Comparison of ENCODE assay signal across 1 cellular context in the genomic region with DNA sequence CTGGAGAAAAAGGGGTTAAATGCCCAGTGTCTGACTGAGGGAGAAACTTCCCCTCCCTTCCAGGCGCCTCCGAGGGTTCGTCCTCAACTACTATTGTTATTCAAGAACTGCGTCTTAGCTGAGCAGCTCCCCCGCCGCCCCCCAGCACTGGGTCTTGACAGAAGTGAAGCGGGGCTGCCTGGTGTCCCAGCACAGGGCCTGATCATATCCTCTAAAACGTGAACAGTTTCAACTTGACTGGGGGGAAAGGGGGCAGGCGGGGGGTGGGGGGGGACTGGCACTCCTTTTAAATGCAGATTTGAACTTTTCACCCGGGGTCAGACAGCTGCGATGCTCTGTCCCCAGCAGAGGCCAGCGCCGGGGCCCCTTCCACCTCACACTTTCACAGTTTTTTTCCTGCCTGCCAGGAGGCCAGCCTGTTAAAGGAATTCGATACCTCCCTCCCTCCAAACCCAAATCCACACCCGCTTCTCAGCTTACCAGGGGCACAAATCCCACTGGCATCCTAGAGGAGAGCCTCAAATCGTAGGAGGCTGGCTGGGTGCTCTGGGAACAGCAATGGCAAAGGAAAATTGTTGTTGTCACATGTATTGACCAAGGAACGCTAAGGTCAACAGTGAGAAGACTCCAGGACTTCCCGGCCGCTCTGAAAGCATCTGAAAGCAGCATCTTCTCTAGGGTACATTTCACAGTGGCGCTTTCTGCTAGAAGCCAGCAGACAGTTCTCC.
TF ChIP-seq lines count a peak whose summit lies in the region.

No MANE protein-coding gene starts in this region.

TF ChIP-seq in A549, 52 proteins besides CTCF, POLR2A, EP300 and RAD21 (continued from another document):
- TF ChIP-seq ZNF302 (CRISPR knock-in tag; IDR thresholded peaks at IDR 0.05) = no peak
